Comparison of ENCODE assay signal across 13 cellular contexts in genomic region chr3:66381621-66382020, GRCh38.
"Had no signal": no experiment of that assay in that cellular context is flagged by ENCODE, and none has a peak within 500 bp of the region (broad histone marks: within the 10 kb centered on the region; RNA-seq: fewer than 3 reads in every experiment).

No MANE protein-coding gene starts in this region.

- H3K4me3 ChIP-seq: skin epidermis, transverse colon had no signal

- H3K4me1 ChIP-seq: parathyroid adenoma had no signal

- DNase-seq: activated CD4-positive, alpha-beta T cell treated with anti-CD3 and anti-CD28 coated beads, Interleukin-2, amount 10 ng/mL, durations not matched to agents 24 days and 14 days; activated CD4-positive, CD25-positive, alpha-beta regulatory T cell; activated naive CD4-positive, alpha-beta T cell treated with anti-CD3 and anti-CD28 coated beads for 36 hours; dermis blood vessel endothelial cell; mammary epithelial cell; naive B cell; stimulated activated CD4-positive, alpha-beta T cell treated with anti-CD3 and anti-CD28 coated beads, Interleukin-15, amount 100 ng/mL, for 24 hours; stimulated activated CD4-positive, alpha-beta T cell treated with anti-CD3 and anti-CD28 coated beads, Interleukin-4, amount 100 ng/mL, for 1 hour; stimulated activated naive CD4-positive, alpha-beta T cell; SW 1271; transverse colon had no signal

- H3K9me3 ChIP-seq: transverse colon had no signal

- H3K9ac ChIP-seq: parathyroid adenoma had no signal

- H2AFZ ChIP-seq: parathyroid adenoma had no signal

- H3K79me2 ChIP-seq: parathyroid adenoma had no signal

- H3K27ac ChIP-seq: parathyroid adenoma, skin epidermis had no signal

- H3K27me3 ChIP-seq: transverse colon had no signal
